ENCODE assay signal across 8 cellular contexts in the genomic region with DNA sequence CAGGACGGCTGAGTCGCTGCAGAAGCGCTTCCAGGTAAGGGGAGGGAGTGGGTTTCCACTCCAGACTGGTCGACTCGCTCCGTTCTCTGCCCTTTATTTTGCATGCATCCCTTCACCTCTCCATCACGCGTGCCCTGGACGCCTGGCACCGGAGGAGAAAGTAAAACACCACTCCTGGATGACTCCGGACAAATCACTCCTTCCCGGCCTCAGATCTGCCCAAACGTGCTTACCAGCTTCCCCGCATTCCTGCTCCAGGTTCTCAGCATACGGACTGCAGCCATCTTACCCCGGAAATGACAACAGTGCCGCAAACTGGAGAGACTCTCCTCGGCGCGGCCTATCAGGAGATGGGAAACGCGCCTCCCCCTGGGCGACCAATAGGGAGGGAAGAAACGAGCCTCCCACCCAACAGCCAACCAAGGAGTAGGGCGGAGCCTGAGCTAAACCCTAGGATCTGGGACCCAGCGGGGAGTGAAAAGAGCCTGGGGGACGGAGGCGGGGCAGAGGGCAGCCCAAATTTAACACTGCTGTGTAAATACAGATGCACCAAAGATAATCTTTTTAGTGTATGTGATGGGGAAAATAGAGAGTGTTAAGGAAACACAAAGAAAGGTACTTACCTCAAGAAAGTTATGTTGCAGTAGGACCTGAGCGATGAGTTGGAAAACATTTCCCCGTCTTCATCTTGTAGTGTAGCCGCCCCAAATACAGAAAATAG. TPM values are rescaled to one million over a fixed set of nuclear protein-coding genes. Genes with fewer than 3 reads are reported as not detected.
DNase-seq lines count a peak whose midpoint lies in the region; ATAC-seq and TF ChIP-seq lines count a peak whose summit lies in the region.

A gene (minus strand): TSS at position 298 of the 721 bp plus-strand sequence. CDS start 14 bp downstream, at position 284.

- H3K27ac ChIP-seq in thyroid gland: peak within 1 kb of the TSS; percentile 64 to 87 (median 81)

- WGBS in thyroid gland, 2 donors: 0 to 1% methylated on average over 31 of the region's 31 CpGs

- H3K36me3 ChIP-seq in thyroid gland: no peaks in the 10 kb centered on the region

- H3K9me3 ChIP-seq in thyroid gland: no peaks in the 10 kb centered on the region

- H3K4me1 Mint-ChIP-seq in osteocyte (ENCODE audit: unreplicated experiment): peaks cover 5% of the 10 kb centered on the region

- no peaks in the 10 kb centered on the region for H3K9me3 Mint-ChIP-seq in activated naive CD4-positive, alpha-beta T cell treated with anti-CD3 and anti-CD28 coated beads, Interleukin-2, amount 50 U/mL, for 72 hours
- no peaks in the 10 kb centered on the region for H3K9me3 Mint-ChIP-seq in osteocyte (ENCODE audit: unreplicated experiment)

- H3K36me3 Mint-ChIP-seq in activated naive CD4-positive, alpha-beta T cell treated with anti-CD3 and anti-CD28 coated beads, Interleukin-2, amount 50 U/mL, for 72 hours: no peaks in the 10 kb centered on the region
- H3K36me3 Mint-ChIP-seq in osteocyte (ENCODE audit: unreplicated experiment): no peaks in the 10 kb centered on the region

- H3K4me3 Mint-ChIP-seq in osteocyte (ENCODE audit: unreplicated experiment): no peak within 1 kb of the TSS

- peaks cover 21% of the 10 kb centered on the region for H3K27me3 Mint-ChIP-seq in osteocyte (ENCODE audit: unreplicated experiment)

- DNase-seq in GM10266 (ENCODE audit: extremely low spot score): peak; percentile 92
- peak; percentile 97 for DNase-seq in NCI-H1105 (lab: John Stamatoyannopoulos, UW)
- peak; percentile 86 for DNase-seq in SKM-1 (lab: John Stamatoyannopoulos, UW; ENCODE audit: unreplicated experiment)
- peak; percentile 88 to 94 for DNase-seq in activated naive CD4-positive, alpha-beta T cell treated with anti-CD3 and anti-CD28 coated beads, Interleukin-2, amount 50 U/mL, for 72 hours (ENCODE audit: low spot score in 2 of 2)
- DNase-seq in head of caudate nucleus: peak; percentile 92 to 99 (median 98)
- peak; percentile 96 for DNase-seq in osteocyte (ENCODE audit: extremely low spot score, unreplicated experiment)
- peak; percentile 97 for DNase-seq in thyroid gland

- TF ChIP-seq POLR2A in thyroid gland (IDR thresholded peaks at IDR 0.05): peak in 1 of 2 donors; percentile 91

- peaks cover 6 to 8% of the 10 kb centered on the region in 2 donors for H3K4me1 ChIP-seq in thyroid gland

- no peak within 1 kb of the TSS for H3K27ac Mint-ChIP-seq in activated naive CD4-positive, alpha-beta T cell treated with anti-CD3 and anti-CD28 coated beads, Interleukin-2, amount 50 U/mL, for 72 hours
- H3K27ac Mint-ChIP-seq in osteocyte (ENCODE audit: unreplicated experiment): no peak within 1 kb of the TSS

- H3K27me3 ChIP-seq in thyroid gland: no peaks in the 10 kb centered on the region

- TF ChIP-seq CTCF in GM10266 (IDR thresholded peaks at IDR 0.05; ENCODE audit: control insufficient read depth, insufficient read depth, low read depth, missing control alignments) (no peak), osteocyte (IDR thresholded peaks at IDR 0.05) (no peak), thyroid gland (IDR thresholded peaks at IDR 0.05) (no peak)

- intact Hi-C loops in head of caudate nucleus (cut with DNase I): loop anchor here (5.0 kb wide), 2 partner anchors 103 to 117 kb away; a partner anchor contains a TSS
- intact Hi-C loops in thyroid gland (cut with DNase I): no loop called here

- peak; percentile 100 for ATAC-seq in HG02623 (IDR thresholded peaks at IDR 0.05; ENCODE audit: unreplicated experiment)
- ATAC-seq in activated naive CD4-positive, alpha-beta T cell treated with anti-CD3 and anti-CD28 coated beads, Interleukin-2, amount 50 U/mL, for 72 hours: peak; percentile 100

- H3K4me3 ChIP-seq in thyroid gland (replicated peaks in 1 of 3): peak within 1 kb of the TSS; percentile 67 to 74 (median 69)

RNA-seq across cellular contexts. Expression of the gene that starts here (rescaled TPM):
- total RNA-seq in activated naive CD4-positive, alpha-beta T cell treated with anti-CD3 and anti-CD28 coated beads, Interleukin-2, amount 50 U/mL, for 72 hours: 10 to 100 TPM; 14.6 to 17.7 TPM
- total RNA-seq in osteocyte: 13.0 and 15.7 TPM in 2 replicates
- total RNA-seq in thyroid gland: 10 to 100 TPM in 3 of 4 donors, 1 to 10 TPM in 1; 9.8 to 14.9 (median 12.1) TPM

Comparison
In these comparisons a context has a peak if more than half of its experiments do, and no peak if none do; other contexts are left out.
1. Peak in every context shown above with its lines: DNase-seq, ATAC-seq, H3K4me3 ChIP-seq and H3K27ac ChIP-seq.